8 cellular contexts compared by ENCODE assay signal in genomic region chr2:111545723-111546431, GRCh38.
DNase-seq lines count a peak whose midpoint lies in the region; ATAC-seq, FAIRE-seq and TF ChIP-seq lines count a peak whose summit lies in the region.
"Not testable (repeated sequence)": the region's sequence is repeated elsewhere in the genome, so short reads cannot be mapped to it uniquely, and the experiment has no call there.

No MANE protein-coding gene starts in this region.

- not testable (repeated sequence) for H3K9me3 ChIP-seq in PC-3 (ENCODE audit: low read length)

- DNase-seq in PC-3; urothelium cell line (ENCODE audit: low spot score): not testable (repeated sequence)
- DNase-seq in activated CD4-positive, alpha-beta memory T cell treated with anti-CD3 and anti-CD28 coated beads for 36 hours, result peak; percentile 36
- peak; percentile 15 for DNase-seq in activated naive CD4-positive, alpha-beta T cell treated with anti-CD3 and anti-CD28 coated beads for 36 hours
- peak; percentile 68 for DNase-seq in epithelial cell of esophagus (ENCODE audit: low read depth)
- DNase-seq in stimulated activated CD4-positive, alpha-beta T cell treated with anti-CD3 and anti-CD28 coated beads, Interleukin-12 subunit alpha, Interleukin-12 subunit beta, amount 100 ng/mL, for 4 hours, result peak; percentile 12

- not testable (repeated sequence) for H3K36me3 ChIP-seq in PC-3 (ENCODE audit: low read depth, low read length)

- not testable (repeated sequence) for BruUV-seq in PC-3 (replicated peaks; lab: Mats Ljungman, UMichigan)

- peaks cover 22% of the 10 kb centered on the region for H3K4me1 Mint-ChIP-seq in activated CD4-positive, alpha-beta memory T cell treated with anti-CD3 and anti-CD28 coated beads for 36 hours (ENCODE audit: low read depth)
- not testable (repeated sequence) for H3K4me1 Mint-ChIP-seq in activated naive CD4-positive, alpha-beta T cell treated with anti-CD3 and anti-CD28 coated beads for 36 hours (ENCODE audit: low read depth)

- H3K27me3 ChIP-seq in PC-3 (ENCODE audit: low read length), result not testable (repeated sequence)

- H3K4me2 ChIP-seq in PC-3 (ENCODE audit: low read length), result not testable (repeated sequence)

- not testable (repeated sequence) for H3K4me3 ChIP-seq in PC-3 (ENCODE audit: low read length); epithelial cell of esophagus (ENCODE audit: low read length)

- CTCF ChIA-PET in PC-3 (lab: Charles Lee); activated CD4-positive, alpha-beta memory T cell treated with anti-CD3 and anti-CD28 coated beads for 36 hours (lab: Charles Lee); activated naive CD4-positive, alpha-beta T cell treated with anti-CD3 and anti-CD28 coated beads for 36 hours (lab: Charles Lee): not testable (repeated sequence)

- not testable (repeated sequence) for H3K9me3 Mint-ChIP-seq in activated CD4-positive, alpha-beta memory T cell treated with anti-CD3 and anti-CD28 coated beads for 36 hours; activated naive CD4-positive, alpha-beta T cell treated with anti-CD3 and anti-CD28 coated beads for 36 hours

- H3K27ac Mint-ChIP-seq in activated CD4-positive, alpha-beta memory T cell treated with anti-CD3 and anti-CD28 coated beads for 36 hours; activated naive CD4-positive, alpha-beta T cell treated with anti-CD3 and anti-CD28 coated beads for 36 hours: not testable (repeated sequence)

- ATAC-seq in GM18867 (IDR thresholded peaks at IDR 0.05; ENCODE audit: unreplicated experiment) (peak; percentile 45), HG03378 (IDR thresholded peaks at IDR 0.05; ENCODE audit: unreplicated experiment) (peak; percentile 58), PC-3 (peak; percentile 75)

- not testable (repeated sequence) for H3K36me3 Mint-ChIP-seq in activated CD4-positive, alpha-beta memory T cell treated with anti-CD3 and anti-CD28 coated beads for 36 hours; activated naive CD4-positive, alpha-beta T cell treated with anti-CD3 and anti-CD28 coated beads for 36 hours (ENCODE audit: low read depth)

- H4K20me1 ChIP-seq in PC-3 (ENCODE audit: low read length), result not testable (repeated sequence)

- H3K9me2 ChIP-seq in PC-3 (replicated peaks; ENCODE audit: low read length), result not testable (repeated sequence)

- H3K27me3 Mint-ChIP-seq in activated CD4-positive, alpha-beta memory T cell treated with anti-CD3 and anti-CD28 coated beads for 36 hours; activated naive CD4-positive, alpha-beta T cell treated with anti-CD3 and anti-CD28 coated beads for 36 hours (ENCODE audit: low read depth): not testable (repeated sequence)

- H3F3A ChIP-seq in PC-3 (ENCODE audit: low read length, unreplicated experiment), result not testable (repeated sequence)

- POLR2A ChIA-PET in PC-3 (lab: Charles Lee; ENCODE audit: unreplicated experiment); activated CD4-positive, alpha-beta memory T cell treated with anti-CD3 and anti-CD28 coated beads for 36 hours (lab: Charles Lee): not testable (repeated sequence)

- not testable (repeated sequence) for H3K79me2 ChIP-seq in PC-3 (ENCODE audit: low read length)

- FAIRE-seq in urothelium cell line (lab: Jason Lieb, UNC), result peak; percentile 77

- H2AFZ ChIP-seq in PC-3 (ENCODE audit: low read length), result not testable (repeated sequence)

- H3K27ac ChIP-seq in PC-3 (ENCODE audit: low read length), result peak overlapping the region; percentile 36

- not testable (repeated sequence) for H3K9ac ChIP-seq in PC-3 (ENCODE audit: low read length)

- not testable (repeated sequence) for H3K4me3 Mint-ChIP-seq in activated CD4-positive, alpha-beta memory T cell treated with anti-CD3 and anti-CD28 coated beads for 36 hours; activated naive CD4-positive, alpha-beta T cell treated with anti-CD3 and anti-CD28 coated beads for 36 hours

- not testable (repeated sequence) for H3K4me1 ChIP-seq in PC-3 (ENCODE audit: insufficient read depth, low read length)

- intact Hi-C loops in PC-3 (cut with micrococcal nuclease); activated CD4-positive, alpha-beta memory T cell treated with anti-CD3 and anti-CD28 coated beads for 36 hours (cut with micrococcal nuclease); activated naive CD4-positive, alpha-beta T cell treated with anti-CD3 and anti-CD28 coated beads for 36 hours (cut with micrococcal nuclease): not testable (repeated sequence)

- TF ChIP-seq CTCF in PC-3 (conservative IDR thresholded peaks at IDR 0.05; ENCODE audit: low read depth, low read length); epithelial cell of esophagus (IDR thresholded peaks at IDR 0.05; ENCODE audit: insufficient read depth, low read depth, low read length, missing control alignments): not testable (repeated sequence)
